Comparison of ENCODE assay signal across 1 cellular context in genomic region chr9:72364679-72365524, GRCh38.
TF ChIP-seq lines count a peak whose summit lies in the region.

A gene with protein sequence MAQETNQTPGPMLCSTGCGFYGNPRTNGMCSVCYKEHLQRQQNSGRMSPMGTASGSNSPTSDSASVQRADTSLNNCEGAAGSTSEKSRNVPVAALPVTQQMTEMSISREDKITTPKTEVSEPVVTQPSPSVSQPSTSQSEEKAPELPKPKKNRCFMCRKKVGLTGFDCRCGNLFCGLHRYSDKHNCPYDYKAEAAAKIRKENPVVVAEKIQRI (minus strand): TSS chr9:72365208. CDS start chr9:72360778, 4,430 bp downstream.

TF ChIP-seq in HepG2, 621 proteins besides CTCF, POLR2A, EP300 and RAD21 (continued from another document and continues in another):
- no peak; the same call in 1 of the 2 replicates for TF ChIP-seq NFAT5 (CRISPR knock-in tag; IDR thresholded peaks at IDR 0.05)
- TF ChIP-seq MYPOP (CRISPR knock-in tag; IDR thresholded peaks at IDR 0.05), result 0 out of 2 replicates have a peak, but pooled peaks have one; percentile 71
- TF ChIP-seq CREB1 (IDR thresholded peaks at IDR 0.05), result peak; percentile 90
- TF ChIP-seq CREB1 (CRISPR knock-in tag; IDR thresholded peaks at IDR 0.05), result no peak
- TF ChIP-seq GTF2F1 (IDR thresholded peaks at IDR 0.05; ENCODE audit: low read length), result peak; percentile 85
- no peak for TF ChIP-seq SNRNP70 (IDR thresholded peaks at IDR 0.05; ENCODE audit: low read depth, low read length)
- no peak for TF ChIP-seq ZNF572 (CRISPR knock-in tag; IDR thresholded peaks at IDR 0.05)
- no peak for TF ChIP-seq ATM (IDR thresholded peaks at IDR 0.05; ENCODE audit: borderline replicate concordance)
- no peak for TF ChIP-seq STAG1 (CRISPR knock-in tag; IDR thresholded peaks at IDR 0.05)
- TF ChIP-seq KDM3A (CRISPR knock-in tag; IDR thresholded peaks at IDR 0.05; ENCODE audit: low read depth), result no peak
- no peak for TF ChIP-seq ZNF646 (CRISPR knock-in tag; IDR thresholded peaks at IDR 0.05)
- no peak for TF ChIP-seq SIX1 (CRISPR knock-in tag; IDR thresholded peaks at IDR 0.05; ENCODE audit: borderline replicate concordance)
- peak; percentile 99 for TF ChIP-seq POLR2G (IDR thresholded peaks at IDR 0.05; ENCODE audit: low read depth, low read length)
- TF ChIP-seq, protein P1, sequence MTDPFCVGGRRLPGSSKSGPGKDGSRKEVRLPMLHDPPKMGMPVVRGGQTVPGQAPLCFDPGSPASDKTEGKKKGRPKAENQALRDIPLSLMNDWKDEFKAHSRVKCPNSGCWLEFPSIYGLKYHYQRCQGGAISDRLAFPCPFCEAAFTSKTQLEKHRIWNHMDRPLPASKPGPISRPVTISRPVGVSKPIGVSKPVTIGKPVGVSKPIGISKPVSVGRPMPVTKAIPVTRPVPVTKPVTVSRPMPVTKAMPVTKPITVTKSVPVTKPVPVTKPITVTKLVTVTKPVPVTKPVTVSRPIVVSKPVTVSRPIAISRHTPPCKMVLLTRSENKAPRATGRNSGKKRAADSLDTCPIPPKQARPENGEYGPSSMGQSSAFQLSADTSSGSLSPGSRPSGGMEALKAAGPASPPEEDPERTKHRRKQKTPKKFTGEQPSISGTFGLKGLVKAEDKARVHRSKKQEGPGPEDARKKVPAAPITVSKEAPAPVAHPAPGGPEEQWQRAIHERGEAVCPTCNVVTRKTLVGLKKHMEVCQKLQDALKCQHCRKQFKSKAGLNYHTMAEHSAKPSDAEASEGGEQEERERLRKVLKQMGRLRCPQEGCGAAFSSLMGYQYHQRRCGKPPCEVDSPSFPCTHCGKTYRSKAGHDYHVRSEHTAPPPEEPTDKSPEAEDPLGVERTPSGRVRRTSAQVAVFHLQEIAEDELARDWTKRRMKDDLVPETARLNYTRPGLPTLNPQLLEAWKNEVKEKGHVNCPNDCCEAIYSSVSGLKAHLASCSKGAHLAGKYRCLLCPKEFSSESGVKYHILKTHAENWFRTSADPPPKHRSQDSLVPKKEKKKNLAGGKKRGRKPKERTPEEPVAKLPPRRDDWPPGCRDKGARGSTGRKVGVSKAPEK (CRISPR knock-in tag; IDR thresholded peaks at IDR 0.05; ENCODE audit: borderline replicate concordance), result no peak
- no peak for TF ChIP-seq MATR3 (CRISPR knock-in tag; IDR thresholded peaks at IDR 0.05)
- TF ChIP-seq, protein P2, sequence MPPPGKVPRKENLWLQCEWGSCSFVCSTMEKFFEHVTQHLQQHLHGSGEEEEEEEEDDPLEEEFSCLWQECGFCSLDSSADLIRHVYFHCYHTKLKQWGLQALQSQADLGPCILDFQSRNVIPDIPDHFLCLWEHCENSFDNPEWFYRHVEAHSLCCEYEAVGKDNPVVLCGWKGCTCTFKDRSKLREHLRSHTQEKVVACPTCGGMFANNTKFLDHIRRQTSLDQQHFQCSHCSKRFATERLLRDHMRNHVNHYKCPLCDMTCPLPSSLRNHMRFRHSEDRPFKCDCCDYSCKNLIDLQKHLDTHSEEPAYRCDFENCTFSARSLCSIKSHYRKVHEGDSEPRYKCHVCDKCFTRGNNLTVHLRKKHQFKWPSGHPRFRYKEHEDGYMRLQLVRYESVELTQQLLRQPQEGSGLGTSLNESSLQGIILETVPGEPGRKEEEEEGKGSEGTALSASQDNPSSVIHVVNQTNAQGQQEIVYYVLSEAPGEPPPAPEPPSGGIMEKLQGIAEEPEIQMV (CRISPR knock-in tag; IDR thresholded peaks at IDR 0.05; ENCODE audit: low read depth), result peak; percentile 9; the same call in 1 of the 2 replicates
- TF ChIP-seq ZNF713 (CRISPR knock-in tag; IDR thresholded peaks at IDR 0.05), result no peak; the same call in 1 of the 2 replicates
- TF ChIP-seq ZMYM4 (CRISPR knock-in tag; IDR thresholded peaks at IDR 0.05), result peak; percentile 73
- TF ChIP-seq ZNF10 (CRISPR knock-in tag; IDR thresholded peaks at IDR 0.05; ENCODE audit: borderline replicate concordance, low read depth), result no peak
- peak; percentile 1; the same call in 1 of the 2 replicates for TF ChIP-seq ZNF619 (CRISPR knock-in tag; IDR thresholded peaks at IDR 0.05)
- TF ChIP-seq SPEN (CRISPR knock-in tag; IDR thresholded peaks at IDR 0.05; ENCODE audit: low read depth), result peak; percentile 39
- no peak; the same call in 1 of the 2 replicates for TF ChIP-seq ZNF121 (CRISPR knock-in tag; IDR thresholded peaks at IDR 0.05)
- TF ChIP-seq ARNTL (CRISPR knock-in tag; IDR thresholded peaks at IDR 0.05), result no peak
- no peak for TF ChIP-seq ZBTB1 (CRISPR knock-in tag; IDR thresholded peaks at IDR 0.05; ENCODE audit: borderline replicate concordance)
- no peak for TF ChIP-seq PTBP1 (IDR thresholded peaks at IDR 0.05; ENCODE audit: low read depth, low read length, poor library complexity, severe bottlenecking)
- TF ChIP-seq STAT6 (CRISPR knock-in tag; IDR thresholded peaks at IDR 0.05; ENCODE audit: borderline replicate concordance), result no peak
- TF ChIP-seq SALL1 (CRISPR knock-in tag; IDR thresholded peaks at IDR 0.05), result peak; percentile 80
- no peak for TF ChIP-seq RORA (CRISPR knock-in tag; IDR thresholded peaks at IDR 0.05)
- no peak for TF ChIP-seq AKAP8 (CRISPR knock-in tag; IDR thresholded peaks at IDR 0.05)
- peak; percentile 60; the same call in 1 of the 2 replicates for TF ChIP-seq ZBTB38 (CRISPR knock-in tag; IDR thresholded peaks at IDR 0.05)
